Comparison of ENCODE assay signal across 9 cellular contexts in the genomic region with DNA sequence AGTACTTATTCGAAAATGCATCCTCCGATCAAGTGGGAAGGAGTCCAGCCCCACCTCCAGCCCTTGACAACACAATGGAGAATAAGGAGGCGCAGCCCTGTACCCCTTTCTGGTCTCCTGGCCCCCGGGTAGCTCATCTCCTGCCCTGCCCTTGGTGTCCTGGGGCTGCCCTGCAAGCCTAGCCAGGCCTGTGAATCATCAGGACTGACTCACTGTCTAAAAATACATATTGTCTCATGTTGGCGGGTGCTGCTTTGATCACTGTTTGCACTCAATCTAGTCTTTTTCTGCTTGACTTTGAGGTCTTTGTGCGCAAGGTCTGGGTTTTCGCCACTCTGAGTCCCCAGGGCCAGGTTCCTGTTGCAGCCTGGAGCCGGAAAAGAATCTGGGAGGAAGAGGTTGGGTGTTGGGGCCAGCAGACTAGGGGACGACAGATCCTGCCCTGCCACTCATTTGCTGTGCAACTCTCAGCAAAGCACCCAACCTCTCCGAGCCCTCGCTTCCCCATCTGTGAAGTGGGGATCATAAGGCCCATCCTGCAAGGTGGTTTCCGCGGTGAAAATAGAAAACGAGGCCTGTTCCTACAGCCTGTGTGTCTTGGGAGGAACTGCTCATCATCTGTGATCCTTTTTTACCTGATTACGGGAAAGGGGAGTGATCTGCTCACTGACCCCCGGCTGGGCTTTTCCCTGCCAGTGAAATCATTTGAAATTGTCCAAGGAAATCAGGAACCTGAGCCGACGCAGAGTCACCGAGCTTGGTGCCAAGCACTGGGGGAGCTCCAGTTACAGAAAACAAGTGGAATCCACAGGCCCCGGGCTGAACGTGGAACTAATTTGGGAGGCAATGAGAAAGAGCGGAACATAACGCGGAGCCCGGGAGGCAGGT.
DNase-seq lines count a peak whose midpoint lies in the region; ATAC-seq and TF ChIP-seq lines count a peak whose summit lies in the region.
"Had no signal": no experiment of that assay in that cellular context is flagged by ENCODE, and none has a peak within 500 bp of the region (broad histone marks: within the 10 kb centered on the region; RNA-seq: fewer than 3 reads in every experiment).

No MANE protein-coding gene starts in this region.

- peak overlapping the region; percentile 49 for H3K4me3 Mint-ChIP-seq in Caco-2 (ENCODE audit: unreplicated experiment)
- H3K4me3 Mint-ChIP-seq: dendritic cell treated with granulocyte-macrophage colony-stimulating factor and Interleukin-4, amounts not matched to agents 40 ng/mL and 50 ng/mL, for 4 days had no signal

- H3K4me1 Mint-ChIP-seq in Caco-2 (ENCODE audit: low read depth, unreplicated experiment): peaks cover 14% of the 10 kb centered on the region

- peak overlapping the region; percentile 80 for H3K27ac ChIP-seq in RWPE2 (ENCODE audit: poor library complexity, severe bottlenecking)

- POLR2A ChIA-PET in Caco-2 (lab: Charles Lee): interaction anchor here (0.6 kb wide), 1 partner anchor 9 kb away, joined by 5 read pairs; no protein-coding TSS in a partner anchor

- H3K4me3 ChIP-seq in Caco-2 (ENCODE audit: low read depth, low read length): no peak overlapping the region
- no peak overlapping the region for H3K4me3 ChIP-seq in RWPE2 (ENCODE audit: severe bottlenecking)
- H3K4me3 ChIP-seq in skeletal muscle satellite cell (ENCODE audit: low read length): peak overlapping the region; percentile 64

- H3K36me3 ChIP-seq in Caco-2 (ENCODE audit: control insufficient read depth, insufficient read depth, low read length) (no peaks in the 10 kb centered on the region), RWPE2 (ENCODE audit: low read depth) (no peaks in the 10 kb centered on the region), skeletal muscle satellite cell (ENCODE audit: insufficient read depth, low read length) (no peaks in the 10 kb centered on the region)

- H3K27me3 ChIP-seq in Caco-2 (replicated peaks; ENCODE audit: control insufficient read depth, insufficient read depth, low read length) (no peaks in the 10 kb centered on the region), RWPE2 (ENCODE audit: insufficient read depth, poor library complexity, severe bottlenecking) (no peaks in the 10 kb centered on the region), skeletal muscle satellite cell (ENCODE audit: control insufficient read depth, insufficient read depth, low read length) (no peaks in the 10 kb centered on the region)

- CTCF ChIA-PET in Caco-2 (lab: Charles Lee): no interaction called here

- no peaks in the 10 kb centered on the region for H3K9me3 Mint-ChIP-seq in Caco-2 (ENCODE audit: unreplicated experiment)
- H3K9me3 Mint-ChIP-seq: dendritic cell treated with granulocyte-macrophage colony-stimulating factor and Interleukin-4, amounts not matched to agents 40 ng/mL and 50 ng/mL, for 4 days had no signal

- ATAC-seq in HG02678 (IDR thresholded peaks at IDR 0.05; ENCODE audit: unreplicated experiment) (peak; percentile 49), RWPE2 (ENCODE audit: low read depth) (peak; percentile 91)

- peaks cover 15% of the 10 kb centered on the region for H3K4me1 ChIP-seq in Caco-2
- peaks cover 22% of the 10 kb centered on the region for H3K4me1 ChIP-seq in RWPE2 (ENCODE audit: insufficient read depth, poor library complexity, severe bottlenecking)
- H3K4me1 ChIP-seq in skeletal muscle satellite cell (ENCODE audit: control insufficient read depth, insufficient read depth, low read length): peaks cover 22% of the 10 kb centered on the region

- DNase-seq in Caco-2 (peak; percentile 74 to 78), RWPE2 (ENCODE audit: low spot score) (no peak), head of caudate nucleus (peak in 31 of 42 donors; percentile 9 to 68 (median 25)), NCI-H128 (lab: John Stamatoyannopoulos, UW; ENCODE audit: unreplicated experiment) (no peak), GOT3 (lab: John Stamatoyannopoulos, UW) (no peak)
- DNase-seq in stimulated activated naive CD4-positive, alpha-beta T cell (lab: John Stamatoyannopoulos, UW): no peak

- H3K9ac ChIP-seq in skeletal muscle satellite cell (ENCODE audit: low read depth, low read length): peak overlapping the region; percentile 75

- TSS peak; percentile 91 for BruUV-seq in Caco-2 (replicated peaks; lab: Mats Ljungman, UMichigan)

- no peaks in the 10 kb centered on the region for H3K9me3 ChIP-seq in Caco-2
- no peaks in the 10 kb centered on the region for H3K9me3 ChIP-seq in RWPE2 (ENCODE audit: severe bottlenecking)
- H3K9me3 ChIP-seq in skeletal muscle satellite cell (replicated peaks; ENCODE audit: low read length): no peaks in the 10 kb centered on the region

- H3K4me2 ChIP-seq in skeletal muscle satellite cell (ENCODE audit: low read length): peak overlapping the region; percentile 89

- intact Hi-C loops in Caco-2 (cut with micrococcal nuclease; ENCODE audit: unreplicated experiment) (no loop called here), head of caudate nucleus (cut with DNase I) (no loop called here)

- H3K36me3 Mint-ChIP-seq in Caco-2 (ENCODE audit: insufficient read depth, unreplicated experiment): no peaks in the 10 kb centered on the region

- no peak for TF ChIP-seq CTCF in Caco-2 (IDR thresholded peaks at IDR 0.05; ENCODE audit: insufficient read depth in 1 of 2, low read depth in 1 of 2, low read length in 1 of 2, severe bottlenecking in 1 of 2, unreplicated experiment in 1 of 2)
- no peak for TF ChIP-seq CTCF in RWPE2 (IDR thresholded peaks at IDR 0.05; ENCODE audit: poor library complexity, severe bottlenecking)

- H3K27me3 Mint-ChIP-seq in Caco-2 (ENCODE audit: insufficient read depth, unreplicated experiment): no peaks in the 10 kb centered on the region

- peak overlapping the region; percentile 94 for H3K27ac Mint-ChIP-seq in Caco-2 (ENCODE audit: unreplicated experiment)
- H3K27ac Mint-ChIP-seq: dendritic cell treated with granulocyte-macrophage colony-stimulating factor and Interleukin-4, amounts not matched to agents 40 ng/mL and 50 ng/mL, for 4 days had no signal

Comparison
In these comparisons a context has a peak if more than half of its experiments do, and no peak if none do; other contexts are left out.
1. DNase-seq: peak in Caco-2 (2 of 2) and head of caudate nucleus (31 of 42); none in RWPE2 (single experiment), stimulated activated naive CD4-positive, alpha-beta T cell (0 of 6), NCI-H128 (single experiment) and GOT3 (single experiment).